In genomic region chr18:48573632-48574293, GRCh38 we compare ENCODE assay signal across 22 cellular contexts. TPM values are rescaled to one million over a fixed set of nuclear protein-coding genes. Genes with fewer than 3 reads are reported as not detected.
DNase-seq lines count a peak whose midpoint lies in the region; FAIRE-seq and TF ChIP-seq lines count a peak whose summit lies in the region.
"Had no signal": no experiment of that assay in that cellular context is flagged by ENCODE, and none has a peak within 500 bp of the region (broad histone marks: within the 10 kb centered on the region; RNA-seq: fewer than 3 reads in every experiment).

No MANE protein-coding gene starts in this region.

- POLR2A ChIA-PET in HEK293 (lab: Yijun Ruan, JAX) = interaction anchor here (0.6 kb wide), 1 partner anchor 23 kb away, joined by 5 read pairs; no protein-coding TSS in a partner anchor

- CTCF ChIA-PET in HEK293 (lab: Yijun Ruan, JAX) = interaction anchor here (0.6 to 1.5 kb wide), 6 partner anchors 11 to 98 kb away, joined by 3 to 4 read pairs (median 3); no protein-coding TSS in a partner anchor

- H3K27ac Mint-ChIP-seq in astrocyte (ENCODE audit: unreplicated experiment) = peak overlapping the region; percentile 50
- H3K27ac Mint-ChIP-seq: activated T-cell treated with anti-CD3 and anti-CD28 coated beads, Interleukin-2, amount 50 U/mL, for 72 hours had no signal

- intact Hi-C loops in left ventricle myocardium inferior (cut with micrococcal nuclease) = no loop called here

- TF ChIP-seq CTCF in HEK293 (tag by site-specific recombination; IDR thresholded peaks at IDR 0.05) = no peak
- no peak for TF ChIP-seq CTCF in astrocyte (IDR thresholded peaks at IDR 0.05; ENCODE audit: insufficient read depth, low read depth, low read length)
- TF ChIP-seq CTCF in left ventricle myocardium inferior (IDR thresholded peaks at IDR 0.05; ENCODE audit: borderline replicate concordance) = no peak

- peaks cover 45% of the 10 kb centered on the region for H3K36me3 Mint-ChIP-seq in astrocyte (ENCODE audit: low read depth, unreplicated experiment)

- H3K4me3 Mint-ChIP-seq in astrocyte (ENCODE audit: unreplicated experiment) = peak overlapping the region; percentile 22
- H3K4me3 Mint-ChIP-seq: activated T-cell treated with anti-CD3 and anti-CD28 coated beads, Interleukin-2, amount 50 U/mL, for 72 hours had no signal

- no peak overlapping the region for H3K4me2 ChIP-seq in astrocyte (ENCODE audit: low read length)

- no peak overlapping the region for H3K27ac ChIP-seq in HEK293 (ENCODE audit: extremely low read depth, low read depth, low read length)
- no peak overlapping the region for H3K27ac ChIP-seq in astrocyte (ENCODE audit: low read depth, low read length)
- H3K27ac ChIP-seq in layer of hippocampus (ENCODE audit: low read depth, low read length) = peak overlapping the region; percentile 97
- peak overlapping the region; percentile 91 for H3K27ac ChIP-seq in subcutaneous abdominal adipose tissue (ENCODE audit: low read depth, low read length)
- H3K27ac ChIP-seq in left ventricle myocardium inferior (replicated peaks) = no peak overlapping the region
- H3K27ac ChIP-seq: neutrophil, right atrium auricular region, SK-N-MC, thyroid gland had no signal

- H3K27me3 ChIP-seq in astrocyte (ENCODE audit: insufficient read depth, low read length) (no peaks in the 10 kb centered on the region), layer of hippocampus (ENCODE audit: control insufficient read depth, insufficient read depth, low read length) (no peaks in the 10 kb centered on the region), subcutaneous abdominal adipose tissue (ENCODE audit: control insufficient read depth in 5 of 5, insufficient read depth in 4 of 5, low read length in 5 of 5) (no peaks in the 10 kb centered on the region), left ventricle myocardium inferior (ENCODE audit: low read depth) (no peaks in the 10 kb centered on the region)
- H3K27me3 ChIP-seq: neutrophil, right atrium auricular region, thyroid gland had no signal

- FAIRE-seq in astrocyte (lab: Jason Lieb, UNC) = no peak
- FAIRE-seq: RCC 7860 had no signal

- H3K4me1 Mint-ChIP-seq in astrocyte (ENCODE audit: low read depth, unreplicated experiment) = peaks cover 31% of the 10 kb centered on the region

- H3K36me3 ChIP-seq in HEK293 (ENCODE audit: control insufficient read depth in 2 of 2, insufficient read depth in 1 of 2, low read length in 2 of 2) (no peaks in the 10 kb centered on the region), astrocyte (ENCODE audit: insufficient read depth, low read length) (no peaks in the 10 kb centered on the region), subcutaneous abdominal adipose tissue (ENCODE audit: control insufficient read depth in 5 of 5, insufficient read depth in 5 of 5, low read length in 5 of 5) (peaks cover 0 to 14% (median 5%) of the 10 kb centered on the region in 5 donors), left ventricle myocardium inferior (peaks cover 9% of the 10 kb centered on the region)
- H3K36me3 ChIP-seq: neutrophil, thyroid gland had no signal

- no peaks in the 10 kb centered on the region for H3K27me3 Mint-ChIP-seq in astrocyte (ENCODE audit: low read depth, unreplicated experiment)

- no peak overlapping the region for H2AFZ ChIP-seq in astrocyte (ENCODE audit: low read depth, low read length)

- H3K4me3 ChIP-seq in HEK293 (ENCODE audit: low read depth, low read length) (no peak overlapping the region), astrocyte (ENCODE audit: insufficient read depth, low read depth, low read length) (no peak overlapping the region), subcutaneous abdominal adipose tissue (ENCODE audit: low read depth in 1 of 5, low read length in 5 of 5) (no peak overlapping the region), left ventricle myocardium inferior (no peak overlapping the region)
- H3K4me3 ChIP-seq: right atrium auricular region, SK-N-MC, thyroid gland had no signal

- DNase-seq in astrocyte (ENCODE audit: low read depth) (no peak), DMS 273 (lab: John Stamatoyannopoulos, UW; ENCODE audit: unreplicated experiment) (no peak), pons (ENCODE audit: low spot score) (no peak), left ventricle myocardium inferior (no peak)
- DNase-seq: activated CD4-positive, CD25-positive, alpha-beta regulatory T cell treated with anti-CD3 and anti-CD28 coated beads, Interleukin-2, amount 50 U/mL, for 72 hours; activated CD8-positive, alpha-beta memory T cell treated with anti-CD3 and anti-CD28 coated beads for 24 hours; activated naive CD4-positive, alpha-beta T cell treated with anti-CD3 and anti-CD28 coated beads, Interleukin-2, amount 50 U/mL, for 16 hours; activated T-cell treated with anti-CD3 and anti-CD28 coated beads, Interleukin-2, amount 50 U/mL, for 72 hours; cortex of kidney; foreskin fibroblast; hypothalamus; NCI-H1436; NCI-H2227 treated with DMSO at 0.1 percent for 48 hours; T-helper 9 cell; thyroid gland had no signal

- H3K79me2 ChIP-seq in astrocyte (ENCODE audit: insufficient read depth, low read length) = peaks cover 83% of the 10 kb centered on the region

- H3K9ac ChIP-seq in astrocyte (ENCODE audit: low read length) = no peak overlapping the region
- peak overlapping the region in 1 of 5 donors; percentile 3 for H3K9ac ChIP-seq in subcutaneous abdominal adipose tissue (ENCODE audit: low read length in 5 of 5)

- H3K9me3 ChIP-seq in HEK293 (ENCODE audit: control insufficient read depth, insufficient read depth, low read depth, low read length) (no peaks in the 10 kb centered on the region), astrocyte (ENCODE audit: insufficient read depth, low read depth, low read length) (no peaks in the 10 kb centered on the region), subcutaneous abdominal adipose tissue (ENCODE audit: control insufficient read depth in 5 of 5, low read length in 5 of 5) (no peaks in the 10 kb centered on the region), left ventricle myocardium inferior (replicated peaks) (no peaks in the 10 kb centered on the region)
- H3K9me3 ChIP-seq: neutrophil, right atrium auricular region, thyroid gland had no signal

- H3K9me3 Mint-ChIP-seq in astrocyte (ENCODE audit: unreplicated experiment) = peaks cover 4% of the 10 kb centered on the region

- H4K20me1 ChIP-seq in astrocyte (ENCODE audit: insufficient read depth, low read length) = peaks cover 99% of the 10 kb centered on the region

- H3K4me1 ChIP-seq in HEK293 (ENCODE audit: control insufficient read depth, insufficient read depth, low read length) (no peaks in the 10 kb centered on the region; the same call in 1 of the 2 replicates), astrocyte (ENCODE audit: insufficient read depth, low read length) (peaks cover 17% of the 10 kb centered on the region), subcutaneous abdominal adipose tissue (ENCODE audit: control insufficient read depth in 5 of 5, insufficient read depth in 5 of 5, low read length in 5 of 5) (peaks cover 9 to 72% (median 61%) of the 10 kb centered on the region in 5 donors), left ventricle myocardium inferior (peaks cover 35% of the 10 kb centered on the region)

TF ChIP-seq in HEK293, 187 proteins besides CTCF, POLR2A, EP300 and RAD21:
- TF ChIP-seq ZIC2 (tag by site-specific recombination; IDR thresholded peaks at IDR 0.05) (peak; percentile 53), ZNF610 (tag by site-specific recombination; IDR thresholded peaks at IDR 0.05; ENCODE audit: borderline replicate concordance) (no peak)

RNA-seq across cellular contexts. Expression of gene CTIF, which starts 34.9 kb away (rescaled TPM):
- total RNA-seq in astrocyte = 93.6 and 101 TPM in 2 replicates
- 60.0 TPM for total RNA-seq in left ventricle myocardium inferior

Comparison
In these comparisons a context has a peak if more than half of its experiments do, and no peak if none do; other contexts are left out.
1. H3K27ac ChIP-seq: peak in layer of hippocampus (single experiment) and subcutaneous abdominal adipose tissue (single experiment); none in HEK293 (single experiment), astrocyte (single experiment) and left ventricle myocardium inferior (single experiment).